Comparison of ENCODE assay signal across 13 cellular contexts in genomic region chr3:13525827-13526625, GRCh38. TPM values are rescaled to one million over a fixed set of nuclear protein-coding genes. Genes with fewer than 3 reads are reported as not detected.
A peak's percentile ranks its signal among the peaks of the same experiment; 100 is the strongest.
DNase-seq lines count a peak whose midpoint lies in the region; ATAC-seq and TF ChIP-seq lines count a peak whose summit lies in the region.
"Had no signal": no experiment of that assay in that cellular context is flagged by ENCODE, and none has a peak within 500 bp of the region (broad histone marks: within the 10 kb centered on the region; RNA-seq: fewer than 3 reads in every experiment).

No MANE protein-coding gene starts in this region.

- H3K4me3 Mint-ChIP-seq in GM23338 (no peak overlapping the region), brain (peak overlapping the region in 1 of 5 experiments; percentile 34)
- H3K4me3 Mint-ChIP-seq in activated T-cell treated with anti-CD3 and anti-CD28 coated beads, Interleukin-2, amount 50 U/mL, for 72 hours: no peak overlapping the region
- H3K4me3 Mint-ChIP-seq in activated T-cell treated with anti-CD3 and anti-CD28 coated beads, Interleukin-2, amount 50 U/mL, for 4 hours: no peak overlapping the region
- H3K4me3 Mint-ChIP-seq: CD8-positive, alpha-beta T cell had no signal

- no peak for TF ChIP-seq POLR2A in gastrocnemius medialis (IDR thresholded peaks at IDR 0.05)

- H3K27ac Mint-ChIP-seq in GM23338 (peak overlapping the region; percentile 86), brain (peak overlapping the region; percentile 56 to 97 (median 93))
- no peak overlapping the region for H3K27ac Mint-ChIP-seq in activated T-cell treated with anti-CD3 and anti-CD28 coated beads, Interleukin-2, amount 50 U/mL, for 72 hours
- H3K27ac Mint-ChIP-seq: CD8-positive, alpha-beta T cell had no signal

- H3F3A ChIP-seq in GM23338 (replicated peaks; ENCODE audit: low read depth) (no peaks in the 10 kb centered on the region), MM.1S (ENCODE audit: insufficient read depth, low read length) (no peaks in the 10 kb centered on the region)

- H3K27me3 Mint-ChIP-seq in GM23338 (ENCODE audit: insufficient read depth, low read depth, poor library complexity): peaks cover 13% of the 10 kb centered on the region
- peaks cover 2% of the 10 kb centered on the region for H3K27me3 Mint-ChIP-seq in brain
- H3K27me3 Mint-ChIP-seq in activated T-cell treated with anti-CD3 and anti-CD28 coated beads, Interleukin-2, amount 50 U/mL, for 72 hours (ENCODE audit: low read depth): no peaks in the 10 kb centered on the region
- H3K27me3 Mint-ChIP-seq in activated T-cell treated with anti-CD3 and anti-CD28 coated beads, Interleukin-2, amount 50 U/mL, for 4 hours (ENCODE audit: low read depth): peaks cover 3% of the 10 kb centered on the region

- intact Hi-C loops in gastrocnemius medialis (cut with DNase I; ENCODE audit: low total_unique reads): no loop called here

- H3K9me2 ChIP-seq in GM23338 (ENCODE audit: insufficient read depth) (no peaks in the 10 kb centered on the region), MM.1S (replicated peaks; ENCODE audit: insufficient read depth, low read length) (no peaks in the 10 kb centered on the region)

- H3K27ac ChIP-seq in GM23338 (ENCODE audit: low read depth) (no peak overlapping the region; the same call in 1 of the 2 replicates), right atrium auricular region (peak overlapping the region; percentile 70 to 75), gastrocnemius medialis (peak overlapping the region; percentile 59 to 70 (median 66)), MM.1S (ENCODE audit: low read length) (no peak overlapping the region)

- peaks cover 11% of the 10 kb centered on the region; the same call in 1 of the 2 replicates for H3K4me1 ChIP-seq in GM23338 (ENCODE audit: insufficient read depth)
- peaks cover 0 to 30% of the 10 kb centered on the region in 2 donors for H3K4me1 ChIP-seq in right atrium auricular region
- no peaks in the 10 kb centered on the region for H3K4me1 ChIP-seq in gastrocnemius medialis
- H3K4me1 ChIP-seq in MM.1S (ENCODE audit: low read length): no peaks in the 10 kb centered on the region

- no peak overlapping the region for H3K4me3 ChIP-seq in GM23338
- H3K4me3 ChIP-seq in right atrium auricular region: no peak overlapping the region
- H3K4me3 ChIP-seq in gastrocnemius medialis: no peak overlapping the region
- no peak overlapping the region for H3K4me3 ChIP-seq in MM.1S (ENCODE audit: low read length)
- H3K4me3 ChIP-seq: dorsolateral prefrontal cortex had no signal

- H4K20me1 ChIP-seq in GM23338 (replicated peaks; ENCODE audit: insufficient read depth): no peaks in the 10 kb centered on the region
- H4K20me1 ChIP-seq in MM.1S (ENCODE audit: insufficient read depth, low read length): no peaks in the 10 kb centered on the region

- H3K79me2 ChIP-seq in GM23338 (replicated peaks; ENCODE audit: insufficient read depth) (no peaks in the 10 kb centered on the region), MM.1S (ENCODE audit: low read length) (no peaks in the 10 kb centered on the region)

- H2AFZ ChIP-seq in GM23338 (peak overlapping the region; percentile 96), MM.1S (ENCODE audit: low read length) (no peak overlapping the region)

- in situ Hi-C loops in gastrocnemius medialis (cut with MboI; ENCODE audit: low sequenced_read_pairs in 4 of 4): no loop called here

- peaks cover 7% of the 10 kb centered on the region for H3K36me3 Mint-ChIP-seq in GM23338 (ENCODE audit: low read depth)
- peaks cover 18% of the 10 kb centered on the region for H3K36me3 Mint-ChIP-seq in brain
- peaks cover 0 to 3% of the 10 kb centered on the region in 2 donors for H3K36me3 Mint-ChIP-seq in activated T-cell treated with anti-CD3 and anti-CD28 coated beads, Interleukin-2, amount 50 U/mL, for 72 hours (ENCODE audit: insufficient read depth in 2 of 2)
- H3K36me3 Mint-ChIP-seq in activated T-cell treated with anti-CD3 and anti-CD28 coated beads, Interleukin-2, amount 50 U/mL, for 4 hours (ENCODE audit: insufficient read depth): no peaks in the 10 kb centered on the region
- H3K36me3 Mint-ChIP-seq: CD8-positive, alpha-beta T cell had no signal

- H3K27me3 ChIP-seq in GM23338 (ENCODE audit: insufficient read depth) (no peaks in the 10 kb centered on the region), right atrium auricular region (no peaks in the 10 kb centered on the region), gastrocnemius medialis (no peaks in the 10 kb centered on the region), MM.1S (replicated peaks; ENCODE audit: insufficient read depth, low read length) (peaks cover 96% of the 10 kb centered on the region)
- H3K27me3 ChIP-seq: dorsolateral prefrontal cortex had no signal

- H3K36me3 ChIP-seq in GM23338 (ENCODE audit: insufficient read depth) (no peaks in the 10 kb centered on the region), right atrium auricular region (no peaks in the 10 kb centered on the region), gastrocnemius medialis (no peaks in the 10 kb centered on the region), MM.1S (replicated peaks; ENCODE audit: insufficient read depth, low read length) (no peaks in the 10 kb centered on the region)

- peaks cover 16% of the 10 kb centered on the region; the same call in 2 of the 3 replicates for H3K9me3 Mint-ChIP-seq in GM23338
- H3K9me3 Mint-ChIP-seq in brain: peaks cover 16 to 22% (median 20%) of the 10 kb centered on the region in 5 experiments
- peaks cover 0 to 4% of the 10 kb centered on the region in 2 donors for H3K9me3 Mint-ChIP-seq in activated T-cell treated with anti-CD3 and anti-CD28 coated beads, Interleukin-2, amount 50 U/mL, for 72 hours
- H3K9me3 Mint-ChIP-seq in activated T-cell treated with anti-CD3 and anti-CD28 coated beads, Interleukin-2, amount 50 U/mL, for 4 hours: peaks cover 8% of the 10 kb centered on the region

- no peak overlapping the region for H3K9ac ChIP-seq in MM.1S (ENCODE audit: low read length)

- peaks cover 30% of the 10 kb centered on the region for H3K4me1 Mint-ChIP-seq in GM23338
- peaks cover 35% of the 10 kb centered on the region for H3K4me1 Mint-ChIP-seq in brain
- no peaks in the 10 kb centered on the region for H3K4me1 Mint-ChIP-seq in activated T-cell treated with anti-CD3 and anti-CD28 coated beads, Interleukin-2, amount 50 U/mL, for 72 hours (ENCODE audit: low read depth)
- no peaks in the 10 kb centered on the region for H3K4me1 Mint-ChIP-seq in activated T-cell treated with anti-CD3 and anti-CD28 coated beads, Interleukin-2, amount 50 U/mL, for 4 hours (ENCODE audit: low read depth)

- ATAC-seq in GM23338 (peak; percentile 46), gastrocnemius medialis (peak; percentile 57 to 59)
- ATAC-seq in activated CD4-positive, CD25-positive, alpha-beta regulatory T cell treated with anti-CD3 and anti-CD28 coated beads, Interleukin-2, amount 50 U/mL, for 24 hours: no peak
- no peak for ATAC-seq in activated T-cell treated with anti-CD3 and anti-CD28 coated beads, Interleukin-2, amount 50 U/mL, for 72 hours (replicated peaks in 1 of 2)
- ATAC-seq in activated T-cell treated with anti-CD3 and anti-CD28 coated beads, Interleukin-2, amount 50 U/mL, for 4 hours: no peak
- ATAC-seq: CD8-positive, alpha-beta T cell had no signal

- TF ChIP-seq CTCF in GM23338 (conservative IDR thresholded peaks at IDR 0.05; ENCODE audit: low read depth in 2 of 2): no peak
- TF ChIP-seq CTCF in brain (conservative IDR thresholded peaks at IDR 0.05): no peak
- no peak for TF ChIP-seq CTCF in right atrium auricular region (IDR thresholded peaks at IDR 0.05)
- TF ChIP-seq CTCF in gastrocnemius medialis (IDR thresholded peaks at IDR 0.05 in 4 of 5, conservative IDR thresholded peaks at IDR 0.05 in 1 of 5): no peak
- no peak for TF ChIP-seq CTCF in MM.1S (IDR thresholded peaks at IDR 0.05; ENCODE audit: low read length)

- DNase-seq in GM23338 (ENCODE audit: low spot score): no peak
- no peak for DNase-seq in right atrium auricular region (ENCODE audit: low spot score)
- DNase-seq in gastrocnemius medialis: peak in 1 of 2 donors; percentile 40
- no peak for DNase-seq in activated T-cell treated with anti-CD3 and anti-CD28 coated beads, Interleukin-2, amount 50 U/mL, for 72 hours
- DNase-seq in MM.1S: no peak
- DNase-seq in activated T-cell treated with anti-CD3 and anti-CD28 coated beads, Interleukin-2, amount 50 U/mL, for 4 hours: no peak
- DNase-seq: activated CD4-positive, CD25-positive, alpha-beta regulatory T cell; CD8-positive, alpha-beta T cell; NCI-H187 treated with DMSO at 0.1 percent for 48 hours; occipital lobe had no signal

- H3K9me3 ChIP-seq in right atrium auricular region (no peaks in the 10 kb centered on the region), gastrocnemius medialis (no peaks in the 10 kb centered on the region), MM.1S (replicated peaks; ENCODE audit: insufficient read depth, low read length) (no peaks in the 10 kb centered on the region)

- H3K4me2 ChIP-seq in GM23338: no peak overlapping the region
- H3K4me2 ChIP-seq in MM.1S (ENCODE audit: low read depth, low read length): no peak overlapping the region

TF ChIP-seq in GM23338, 12 proteins besides CTCF, POLR2A, EP300 and RAD21 (continues in another document):
- no peak for TF ChIP-seq ETS1 (IDR thresholded peaks at IDR 0.05)

RNA-seq across cellular contexts. Expression of gene FBLN2, which starts 22.9 kb away (rescaled TPM):
- 24.9 and 26.8 TPM in 2 replicates for total RNA-seq in GM23338 (2014; rRNA removed; shearing (Covaris generic))
- polyA plus RNA-seq in GM23338 (2016; fragmentation: Nextera tagmentation; extraction: Ambion mirVana): 18.8 and 24.4 TPM in 2 replicates
- 3.6 TPM for polyA plus RNA-seq in brain (ENCODE audit: insufficient read depth, low read depth, low replicate concordance)
- 100 to 1,000 TPM; 122 to 185 TPM for total RNA-seq in right atrium auricular region
- total RNA-seq in gastrocnemius medialis: 10 to 100 TPM; 28.9 to 45.7 (median 34.0) TPM
- total RNA-seq in activated T-cell treated with anti-CD3 and anti-CD28 coated beads, Interleukin-2, amount 50 U/mL, for 72 hours: 1 to 10 TPM in 1 of 2 donors, under 1 TPM in 1; 0.49 to 1.1 TPM
- total RNA-seq in activated T-cell treated with anti-CD3 and anti-CD28 coated beads, Interleukin-2, amount 50 U/mL, for 4 hours: under 1 TPM; 0.16 to 0.63 (median 0.16) TPM

RNA-seq across cellular contexts. Expression of gene HDAC11, which starts 45.9 kb away (rescaled TPM):
- total RNA-seq in GM23338 (2014; rRNA removed; shearing (Covaris generic)): 11.1 and 15.8 TPM in 2 replicates
- polyA plus RNA-seq in GM23338 (2016; fragmentation: Nextera tagmentation; extraction: Ambion mirVana) (3.5 and 5.4 TPM in 2 replicates), brain (ENCODE audit: insufficient read depth, low read depth, low replicate concordance) (54.1 TPM)
- total RNA-seq in right atrium auricular region (10 to 100 TPM; 30.6 to 30.7 TPM), gastrocnemius medialis (10 to 100 TPM; 13.0 to 40.4 (median 15.8) TPM)
- total RNA-seq in activated T-cell treated with anti-CD3 and anti-CD28 coated beads, Interleukin-2, amount 50 U/mL, for 72 hours: 1 to 10 TPM; 6.2 to 8.0 TPM
- 1 to 10 TPM; 2.0 to 2.6 (median 2.3) TPM for total RNA-seq in activated T-cell treated with anti-CD3 and anti-CD28 coated beads, Interleukin-2, amount 50 U/mL, for 4 hours

Comparison
In these comparisons a context has a peak if more than half of its experiments do, and no peak if none do; other contexts are left out.
1. ATAC-seq: peak in GM23338 (single experiment) and gastrocnemius medialis (2 of 2); none in activated CD4-positive, CD25-positive, alpha-beta regulatory T cell treated with anti-CD3 and anti-CD28 coated beads, Interleukin-2, amount 50 U/mL, for 24 hours (0 of 2), activated T-cell treated with anti-CD3 and anti-CD28 coated beads, Interleukin-2, amount 50 U/mL, for 72 hours (0 of 2) and activated T-cell treated with anti-CD3 and anti-CD28 coated beads, Interleukin-2, amount 50 U/mL, for 4 hours (0 of 2).
2. H3K27ac ChIP-seq: peak in right atrium auricular region (2 of 2) and gastrocnemius medialis (4 of 4); none in GM23338 (single experiment) and MM.1S (single experiment).
3. RNA of gene FBLN2, which starts 22.9 kb away (total RNA-seq): 122 to 185 TPM in right atrium auricular region, 28.9 to 45.7 TPM in gastrocnemius medialis and 24.9 to 26.8 TPM in GM23338; 0.49 to 1.1 TPM in activated T-cell treated with anti-CD3 and anti-CD28 coated beads, Interleukin-2, amount 50 U/mL, for 72 hours and 0.16 to 0.63 TPM in activated T-cell treated with anti-CD3 and anti-CD28 coated beads, Interleukin-2, amount 50 U/mL, for 4 hours; every median in the first group is over 10 times any median in the second.